Comparison of ENCODE assay signal across 8 cellular contexts in genomic region chr17:44219636-44220210, GRCh38. TPM values are rescaled to one million over a fixed set of nuclear protein-coding genes. Genes with fewer than 3 reads are reported as not detected.
DNase-seq lines count a peak whose midpoint lies in the region; ATAC-seq and TF ChIP-seq lines count a peak whose summit lies in the region.

Gene UBTF, minus strand, starts transcription at chr17:44219675. Its CDS starts 1,446 bp downstream, at chr17:44218229.

- peak; percentile 81 for DNase-seq in SK-N-SH
- no peak for DNase-seq in NT2/D1 (ENCODE audit: low read depth, low spot score)
- DNase-seq in activated T-helper 2 cell treated with anti-CD3 and anti-CD28 coated beads, Interferon-gamma antibody, Interleukin-2, Interleukin-4, amounts not matched to agents 10 μg/mL and 5 μg/mL and 100 μg/mL, durations not matched to agents 14 hours and 24 hours and 36 hours (ENCODE audit: low spot score), result peak; percentile 64
- peak; percentile 35 for DNase-seq in fibroblast of peridontal ligament (ENCODE audit: extremely low read depth)
- DNase-seq in naive thymus-derived CD4-positive, alpha-beta T cell, result peak in 8 of 9 donors; percentile 66 to 84 (median 76)

- H3K4me3 Mint-ChIP-seq in activated T-helper 2 cell treated with anti-CD3 and anti-CD28 coated beads, Interferon-gamma antibody, Interleukin-2, Interleukin-4, amounts not matched to agents 10 μg/mL and 5 μg/mL and 100 μg/mL, durations not matched to agents 14 hours and 24 hours and 36 hours (ENCODE audit: low read depth), result peak within 1 kb of the TSS; percentile 97
- peak within 1 kb of the TSS; percentile 87 to 99 (median 94) for H3K4me3 Mint-ChIP-seq in naive thymus-derived CD4-positive, alpha-beta T cell

- peak within 1 kb of the TSS; percentile 95 for H3K27ac Mint-ChIP-seq in activated T-helper 2 cell treated with anti-CD3 and anti-CD28 coated beads, Interferon-gamma antibody, Interleukin-2, Interleukin-4, amounts not matched to agents 10 μg/mL and 5 μg/mL and 100 μg/mL, durations not matched to agents 14 hours and 24 hours and 36 hours
- peak within 1 kb of the TSS; percentile 93 to 98 (median 94) for H3K27ac Mint-ChIP-seq in naive thymus-derived CD4-positive, alpha-beta T cell

- H3K79me2 ChIP-seq in SK-N-SH (ENCODE audit: insufficient read depth), result peaks cover 53% of the 10 kb centered on the region

- H3K27me3 ChIP-seq in SK-N-SH (ENCODE audit: insufficient read depth) (no peaks in the 10 kb centered on the region), NT2/D1 (ENCODE audit: insufficient read depth, insufficient read length) (no peaks in the 10 kb centered on the region)
- H3K27me3 ChIP-seq in naive thymus-derived CD4-positive, alpha-beta T cell (ENCODE audit: control insufficient read depth in 2 of 2, insufficient read depth in 2 of 2, low read length in 2 of 2), result no peaks in the 10 kb centered on the region

- peaks cover 38% of the 10 kb centered on the region for H3F3A ChIP-seq in SK-N-SH (replicated peaks; ENCODE audit: insufficient read depth)

- ATAC-seq in SK-N-SH treated with all-trans-retinoic acid at 6 μM for 48 hours, result no peak; the same call in 2 of the 3 replicates
- ATAC-seq in HG03439 (IDR thresholded peaks at IDR 0.05; ENCODE audit: unreplicated experiment), result peak; percentile 3
- peak; percentile 34 for ATAC-seq in naive thymus-derived CD4-positive, alpha-beta T cell

- H3K36me3 ChIP-seq in SK-N-SH (replicated peaks in 1 of 2; ENCODE audit: control insufficient read depth in 1 of 2, insufficient read depth in 2 of 2, low read length in 1 of 2), result peaks cover 26% of the 10 kb centered on the region in 2 experiments
- peaks cover 35% of the 10 kb centered on the region for H3K36me3 ChIP-seq in NT2/D1 (ENCODE audit: insufficient read depth, insufficient read length, low read length)
- peaks cover 3 to 26% (median 14%) of the 10 kb centered on the region in 3 experiments for H3K36me3 ChIP-seq in naive thymus-derived CD4-positive, alpha-beta T cell (ENCODE audit: control insufficient read depth in 2 of 3, insufficient read depth in 3 of 3, low read length in 3 of 3)

- no peak for TF ChIP-seq RAD21 in SK-N-SH (IDR thresholded peaks at IDR 0.05; ENCODE audit: low read length)

- CTCF ChIA-PET in SK-N-SH (lab: Yijun Ruan, JAX), result interaction anchor here (0.9 to 5.7 kb wide), 11 partner anchors 10 to 131 kb away, joined by 3 to 61 read pairs (median 4); partner anchors contain the start of genes ATXN7L3, GRN and RUNDC3A
- CTCF ChIA-PET in naive thymus-derived CD4-positive, alpha-beta T cell (lab: Charles Lee), result interaction anchor here (0.7 to 4.4 kb wide), 3 partner anchors 9 to 107 kb away, joined by 3 to 33 read pairs (median 5); no protein-coding TSS in a partner anchor

- 0 out of 4 replicates have a peak, but pooled peaks of 1 of the 2 experiments have one; percentile 6 for TF ChIP-seq EP300 in SK-N-SH (IDR thresholded peaks at IDR 0.05; ENCODE audit: borderline replicate concordance in 1 of 2, low read depth in 1 of 2, low read length in 1 of 2)

- peak within 1 kb of the TSS; percentile 97 for H3K9ac ChIP-seq in SK-N-SH
- peak within 1 kb of the TSS; percentile 98 for H3K9ac ChIP-seq in NT2/D1 (ENCODE audit: insufficient read length, low read depth)

- H2AFZ ChIP-seq in SK-N-SH (ENCODE audit: low read depth), result no peak within 1 kb of the TSS

- H3K9me3 ChIP-seq in SK-N-SH (no peaks in the 10 kb centered on the region), NT2/D1 (ENCODE audit: insufficient read depth, low read length) (0 out of 2 replicates have a peak, but pooled peaks cover 3% of the 10 kb centered on the region)
- no peaks in the 10 kb centered on the region for H3K9me3 ChIP-seq in naive thymus-derived CD4-positive, alpha-beta T cell (ENCODE audit: control insufficient read depth in 2 of 3, low read length in 3 of 3)

- H3K4me2 ChIP-seq in SK-N-SH, result peak within 1 kb of the TSS; percentile 95

- no peaks in the 10 kb centered on the region for H3K9me3 Mint-ChIP-seq in activated T-helper 2 cell treated with anti-CD3 and anti-CD28 coated beads, Interferon-gamma antibody, Interleukin-2, Interleukin-4, amounts not matched to agents 10 μg/mL and 5 μg/mL and 100 μg/mL, durations not matched to agents 14 hours and 24 hours and 36 hours
- H3K9me3 Mint-ChIP-seq in naive thymus-derived CD4-positive, alpha-beta T cell, result peaks cover 0 to 8% (median 0%) of the 10 kb centered on the region in 11 donors

- POLR2A ChIA-PET in SK-N-SH (lab: Yijun Ruan, JAX), result interaction anchor here (0.6 to 2.9 kb wide), 6 partner anchors 16 to 111 kb away, joined by 3 to 14 read pairs (median 4); partner anchors contain the start of genes ATXN7L3 and RUNDC3A
- POLR2A ChIA-PET in naive thymus-derived CD4-positive, alpha-beta T cell (lab: Charles Lee), result interaction anchor here (0.8 to 14.1 kb wide), 12 partner anchors 10 to 111 kb away, joined by 3 to 319 read pairs (median 22); partner anchors contain the start of genes ATXN7L3, HDAC5, RUNDC3A and SLC25A39

- 3% methylated on average over 13 of the region's 68 CpGs for WGBS in SK-N-SH (ENCODE audit: low lambda C conversion rate)

- peaks cover 25 to 30% of the 10 kb centered on the region in 2 experiments for H3K4me1 ChIP-seq in SK-N-SH (ENCODE audit: control insufficient read depth in 1 of 2, insufficient read depth in 2 of 2, low read depth in 1 of 2, low read length in 1 of 2)
- H3K4me1 ChIP-seq in NT2/D1 (ENCODE audit: insufficient read depth, insufficient read length), result peaks cover 6% of the 10 kb centered on the region
- H3K4me1 ChIP-seq in naive thymus-derived CD4-positive, alpha-beta T cell (ENCODE audit: control insufficient read depth in 2 of 2, insufficient read depth in 2 of 2, low read length in 2 of 2), result peaks cover 30 to 35% of the 10 kb centered on the region in 2 donors

- TF ChIP-seq CTCF in SK-N-SH (IDR thresholded peaks at IDR 0.05) (no peak), subcutaneous adipose tissue (IDR thresholded peaks at IDR 0.05; ENCODE audit: low read depth) (no peak)

- peak within 1 kb of the TSS; percentile 84 to 97 for H3K27ac ChIP-seq in SK-N-SH (ENCODE audit: low read depth in 2 of 2, low read length in 1 of 2)
- H3K27ac ChIP-seq in naive thymus-derived CD4-positive, alpha-beta T cell (ENCODE audit: low read depth, low read length), result peak within 1 kb of the TSS; percentile 90

- H3K36me3 Mint-ChIP-seq in activated T-helper 2 cell treated with anti-CD3 and anti-CD28 coated beads, Interferon-gamma antibody, Interleukin-2, Interleukin-4, amounts not matched to agents 10 μg/mL and 5 μg/mL and 100 μg/mL, durations not matched to agents 14 hours and 24 hours and 36 hours (ENCODE audit: low read depth), result peaks cover 36% of the 10 kb centered on the region
- H3K36me3 Mint-ChIP-seq in naive thymus-derived CD4-positive, alpha-beta T cell, result peaks cover 5 to 28% (median 12%) of the 10 kb centered on the region in 5 donors

- intact Hi-C loops in activated T-helper 2 cell treated with anti-CD3 and anti-CD28 coated beads, Interferon-gamma antibody, Interleukin-2, Interleukin-4, amounts not matched to agents 10 μg/mL and 5 μg/mL and 100 μg/mL, durations not matched to agents 14 hours and 24 hours and 36 hours (cut with micrococcal nuclease), result loop anchor here (2.0 kb wide), 1 partner anchor 105 kb away; the partner anchor contains the start of gene SLC25A39
- intact Hi-C loops in naive thymus-derived CD4-positive, alpha-beta T cell (cut with micrococcal nuclease), result loop anchor here (2.0 to 10.0 kb wide), 5 partner anchors 27 to 1095 kb away; partner anchors contain the start of genes GPATCH8 (in 1 of the 2), MAP3K14 (in 1 of the 2) and SLC4A1 (in 1 of the 2)

- H4K20me1 ChIP-seq in SK-N-SH (ENCODE audit: insufficient read depth), result peaks cover 22% of the 10 kb centered on the region

- no peaks in the 10 kb centered on the region for H3K27me3 Mint-ChIP-seq in activated T-helper 2 cell treated with anti-CD3 and anti-CD28 coated beads, Interferon-gamma antibody, Interleukin-2, Interleukin-4, amounts not matched to agents 10 μg/mL and 5 μg/mL and 100 μg/mL, durations not matched to agents 14 hours and 24 hours and 36 hours (ENCODE audit: low read depth)
- peaks cover 0 to 2% (median 0%) of the 10 kb centered on the region in 5 donors for H3K27me3 Mint-ChIP-seq in naive thymus-derived CD4-positive, alpha-beta T cell

- peak within 1 kb of the TSS; percentile 91 to 93 for H3K4me3 ChIP-seq in SK-N-SH (ENCODE audit: low read depth in 2 of 2, low read length in 1 of 2)
- H3K4me3 ChIP-seq in NT2/D1 (ENCODE audit: insufficient read length, low read depth), result peak within 1 kb of the TSS; percentile 86
- H3K4me3 ChIP-seq in naive thymus-derived CD4-positive, alpha-beta T cell (ENCODE audit: low read length), result peak within 1 kb of the TSS; percentile 85

- peaks cover 36% of the 10 kb centered on the region for H3K4me1 Mint-ChIP-seq in activated T-helper 2 cell treated with anti-CD3 and anti-CD28 coated beads, Interferon-gamma antibody, Interleukin-2, Interleukin-4, amounts not matched to agents 10 μg/mL and 5 μg/mL and 100 μg/mL, durations not matched to agents 14 hours and 24 hours and 36 hours (ENCODE audit: low read depth)
- peaks cover 37 to 44% (median 41%) of the 10 kb centered on the region in 7 donors for H3K4me1 Mint-ChIP-seq in naive thymus-derived CD4-positive, alpha-beta T cell

- H3K9me2 ChIP-seq in SK-N-SH, result no peaks in the 10 kb centered on the region

TF ChIP-seq in SK-N-SH treated with all-trans-retinoic acid at 6 μM for 48 hours, 23 proteins besides CTCF, POLR2A, EP300 and RAD21 (continues in another document):
- TF ChIP-seq ZFP3 (CRISPR knock-in tag; IDR thresholded peaks at IDR 0.05) (no peak), ZNF565 (CRISPR knock-in tag; conservative IDR thresholded peaks at IDR 0.05; ENCODE audit: low read depth) (no peak)

RNA-seq across cellular contexts. Expression of gene UBTF, which starts in this region (rescaled TPM):
- 33.4 and 37.2 TPM in 2 replicates for polyA plus RNA-seq in SK-N-SH (2012; rRNA removed)
- polyA plus RNA-seq in SK-N-SH (2012; cell fraction: cytosol; rRNA removed), result 32.7 and 34.7 TPM in 2 replicates
- polyA plus RNA-seq in SK-N-SH (2012; cell fraction: nucleus; rRNA removed), result 51.1 and 56.2 TPM in 2 replicates
- 177 and 181 TPM in 2 replicates for total RNA-seq in activated T-helper 2 cell treated with anti-CD3 and anti-CD28 coated beads, Interferon-gamma antibody, Interleukin-2, Interleukin-4, amounts not matched to agents 10 μg/mL and 5 μg/mL and 100 μg/mL, durations not matched to agents 14 hours and 24 hours and 36 hours
- 100 to 1,000 TPM; 126 to 303 (median 175) TPM for total RNA-seq in naive thymus-derived CD4-positive, alpha-beta T cell
- polyA plus RNA-seq in naive thymus-derived CD4-positive, alpha-beta T cell, result 10 to 100 TPM; 49.0 to 84.7 TPM
- 10 to 100 TPM; 23.5 to 63.5 (median 35.3) TPM for total RNA-seq in subcutaneous adipose tissue
